Comparison of ENCODE assay signal across 12 cellular contexts in genomic region chr4:146134761-146135160, GRCh38. TPM values are rescaled to one million over a fixed set of nuclear protein-coding genes. Genes with fewer than 3 reads are reported as not detected.
DNase-seq lines count a peak whose midpoint lies in the region; ATAC-seq, FAIRE-seq and TF ChIP-seq lines count a peak whose summit lies in the region.
"Had no signal": no experiment of that assay in that cellular context is flagged by ENCODE, and none has a peak within 500 bp of the region (broad histone marks: within the 10 kb centered on the region; RNA-seq: fewer than 3 reads in every experiment).

No MANE protein-coding gene starts in this region.

- H3K79me2 ChIP-seq in HepG2 (ENCODE audit: insufficient read depth, low read length), result no peaks in the 10 kb centered on the region

- intact Hi-C loops in HepG2 (cut with micrococcal nuclease; ENCODE audit: unreplicated experiment), result no loop called here
- intact Hi-C loops in aorta (cut with DNase I), result no loop called here
- intact Hi-C loops in CD8-positive, alpha-beta T cell (cut with DNase I, micrococcal nuclease), result no loop called here

- CTCF ChIA-PET in HepG2 (lab: Yijun Ruan, JAX; ENCODE audit: low intra/inter-chr PET ratio, low total read pairs), result no interaction called here
- CTCF ChIA-PET in CD8-positive, alpha-beta T cell (lab: Charles Lee), result no interaction called here

- DNase-seq in HepG2 (ENCODE audit: low spot score), result no peak
- peak; percentile 56 for DNase-seq in astrocyte of the spinal cord (ENCODE audit: low read depth, low spot score)
- DNase-seq in right atrium auricular region (ENCODE audit: low spot score), result peak; percentile 72
- no peak for DNase-seq in aorta
- DNase-seq in CD8-positive, alpha-beta T cell, result no peak
- no peak for DNase-seq in stimulated activated CD8-positive, alpha-beta memory T cell treated with anti-CD3 and anti-CD28 coated beads, Interleukin-4, amount 100 ng/mL, for 48 hours
- DNase-seq: mesenchymal stem cell, NCI-H510A had no signal

- H3K36me3 ChIP-seq in liver (ENCODE audit: control insufficient read depth in 4 of 4, insufficient read depth in 3 of 4, low read depth in 1 of 4, low read length in 3 of 4) (no peaks in the 10 kb centered on the region), HepG2 (replicated peaks in 1 of 2; ENCODE audit: control insufficient read depth in 1 of 2, insufficient read depth in 2 of 2, low read length in 2 of 2) (no peaks in the 10 kb centered on the region), right atrium auricular region (no peaks in the 10 kb centered on the region), aorta (ENCODE audit: control insufficient read depth in 1 of 2, insufficient read depth in 2 of 2, low read length in 1 of 2) (no peaks in the 10 kb centered on the region)
- H3K36me3 ChIP-seq in CD8-positive, alpha-beta T cell (ENCODE audit: insufficient read depth, low read length), result no peaks in the 10 kb centered on the region
- H3K36me3 ChIP-seq: cardiac muscle cell had no signal

- H3K9ac ChIP-seq in liver (ENCODE audit: low read depth in 1 of 2, low read length in 2 of 2) (no peak overlapping the region), HepG2 (ENCODE audit: insufficient read depth, low read depth, low read length) (no peak overlapping the region)

- H3K27me3 Mint-ChIP-seq in CD8-positive, alpha-beta T cell (ENCODE audit: low read depth), result peaks cover 11% of the 10 kb centered on the region

- H3K9me3 Mint-ChIP-seq in CD8-positive, alpha-beta T cell, result no peaks in the 10 kb centered on the region

- POLR2A ChIA-PET in HepG2 (lab: Yijun Ruan, JAX), result no interaction called here
- POLR2A ChIA-PET in CD8-positive, alpha-beta T cell (lab: Charles Lee), result no interaction called here

- H3K27me3 ChIP-seq in liver (ENCODE audit: control insufficient read depth in 4 of 4, insufficient read depth in 4 of 4, low read length in 3 of 4) (peaks cover 0 to 4% (median 2%) of the 10 kb centered on the region in 4 donors), HepG2 (ENCODE audit: control insufficient read depth in 1 of 2, insufficient read depth in 2 of 2, low read length in 2 of 2) (peaks cover 0 to 14% of the 10 kb centered on the region in 2 experiments; a peak in 1 of 5 replicates), right atrium auricular region (no peaks in the 10 kb centered on the region), aorta (ENCODE audit: control insufficient read depth in 1 of 2, insufficient read depth in 2 of 2, low read length in 1 of 2) (no peaks in the 10 kb centered on the region)
- H3K27me3 ChIP-seq in CD8-positive, alpha-beta T cell (ENCODE audit: insufficient read depth, low read length), result peaks cover 4% of the 10 kb centered on the region
- H3K27me3 ChIP-seq: cardiac muscle cell had no signal

- no peaks in the 10 kb centered on the region for H4K20me1 ChIP-seq in HepG2 (ENCODE audit: insufficient read depth, low read length)

- in situ Hi-C loops in HepG2 (cut with HindIII; ENCODE audit: extremely low pct_ligation_motif_present, low pct_unique_long_range_greater_than_20kb), result no loop called here
- in situ Hi-C loops in astrocyte of the spinal cord (cut with HindIII; ENCODE audit: low sequenced_read_pairs), result no loop called here

- no peak for FAIRE-seq in HepG2 (lab: Jason Lieb, UNC)

- no peaks in the 10 kb centered on the region for H3K4me1 Mint-ChIP-seq in CD8-positive, alpha-beta T cell (ENCODE audit: low read depth)

- H3K4me3 ChIP-seq in liver (ENCODE audit: low read depth in 1 of 3, low read length in 3 of 3), result no peak overlapping the region
- no peak overlapping the region for H3K4me3 ChIP-seq in HepG2 (replicated peaks in 1 of 3; ENCODE audit: insufficient read depth in 1 of 3, low read depth in 2 of 3, low read length in 3 of 3)
- no peak overlapping the region for H3K4me3 ChIP-seq in astrocyte of the spinal cord (ENCODE audit: low read depth, low read length)
- H3K4me3 ChIP-seq in right atrium auricular region, result no peak overlapping the region
- no peak overlapping the region for H3K4me3 ChIP-seq in aorta (ENCODE audit: low read length in 2 of 2)
- no peak overlapping the region for H3K4me3 ChIP-seq in CD8-positive, alpha-beta T cell (ENCODE audit: low read depth, low read length)
- H3K4me3 ChIP-seq: cardiac muscle cell, skin epidermis had no signal

- TF ChIP-seq EP300 in HepG2 (IDR thresholded peaks at IDR 0.05; ENCODE audit: low read depth in 2 of 2, low read length in 2 of 2), result no peak
- no peak for TF ChIP-seq EP300 in HepG2 (CRISPR knock-in tag; IDR thresholded peaks at IDR 0.05; ENCODE audit: borderline replicate concordance)

- ATAC-seq in HepG2 (no peak), aorta (ENCODE audit: low FRiP score) (peak; percentile 47), GM21717 (IDR thresholded peaks at IDR 0.05; ENCODE audit: unreplicated experiment) (no peak)
- ATAC-seq in CD8-positive, alpha-beta T cell, result no peak

- no peak for TF ChIP-seq POLR2A in HepG2 (IDR thresholded peaks at IDR 0.05; ENCODE audit: insufficient read depth in 1 of 2, low read depth in 2 of 2, low read length in 2 of 2)

- no peak overlapping the region for H3K4me2 ChIP-seq in HepG2 (ENCODE audit: low read depth, low read length)

- BruUV-seq in HepG2 (replicated peaks; lab: Mats Ljungman, UMichigan), result no TSS peak

- TF ChIP-seq CTCF in liver (IDR thresholded peaks at IDR 0.05; ENCODE audit: low read depth, low read length, missing input control) (no peak), HepG2 (CRISPR knock-in tag; IDR thresholded peaks at IDR 0.05) (no peak), astrocyte of the spinal cord (IDR thresholded peaks at IDR 0.05; ENCODE audit: low read depth, low read length) (no peak), right atrium auricular region (IDR thresholded peaks at IDR 0.05) (no peak)
- no peak for TF ChIP-seq CTCF in CD8-positive, alpha-beta T cell (IDR thresholded peaks at IDR 0.05)

- no peaks in the 10 kb centered on the region for H3K9me3 ChIP-seq in liver (ENCODE audit: control insufficient read depth in 4 of 4, low read length in 3 of 4)
- H3K9me3 ChIP-seq in HepG2 (ENCODE audit: low read length), result no peaks in the 10 kb centered on the region
- H3K9me3 ChIP-seq in right atrium auricular region, result no peaks in the 10 kb centered on the region
- no peaks in the 10 kb centered on the region for H3K9me3 ChIP-seq in aorta (ENCODE audit: control insufficient read depth, low read length)
- H3K9me3 ChIP-seq in CD8-positive, alpha-beta T cell (ENCODE audit: low read length), result no peaks in the 10 kb centered on the region

- H3K27ac Mint-ChIP-seq in CD8-positive, alpha-beta T cell, result no peak overlapping the region

- no peaks in the 10 kb centered on the region for H3K4me1 ChIP-seq in liver (ENCODE audit: control insufficient read depth in 4 of 4, insufficient read depth in 4 of 4, low read length in 3 of 4)
- H3K4me1 ChIP-seq in HepG2 (ENCODE audit: insufficient read depth, low read length), result no peaks in the 10 kb centered on the region
- H3K4me1 ChIP-seq in right atrium auricular region, result peaks cover 0 to 11% of the 10 kb centered on the region in 2 donors
- no peaks in the 10 kb centered on the region for H3K4me1 ChIP-seq in aorta (ENCODE audit: control insufficient read depth in 1 of 2, insufficient read depth in 2 of 2, low read length in 2 of 2)
- H3K4me1 ChIP-seq in CD8-positive, alpha-beta T cell (ENCODE audit: insufficient read depth, low read length), result no peaks in the 10 kb centered on the region

- H2AFZ ChIP-seq in HepG2 (ENCODE audit: low read length), result no peak overlapping the region

- 33% methylated on average over 6 of the region's 6 CpGs for WGBS in liver
- 55% methylated on average over 6 of the region's 6 CpGs for WGBS in HepG2 (ENCODE audit: low lambda C conversion rate)
- whole genome bisulfite sequencing in aorta, 2 donors, result 14 to 22% methylated on average over 6 of the region's 6 CpGs

- H3K4me3 Mint-ChIP-seq in CD8-positive, alpha-beta T cell, result no peak overlapping the region

- TF ChIP-seq RAD21 in liver (IDR thresholded peaks at IDR 0.05) (no peak), HepG2 (CRISPR knock-in tag; IDR thresholded peaks at IDR 0.05) (no peak)

- no peak overlapping the region for H3K27ac ChIP-seq in liver (ENCODE audit: low read depth in 1 of 2, low read length in 2 of 2)
- no peak overlapping the region for H3K27ac ChIP-seq in HepG2 (ENCODE audit: extremely low read length, insufficient read depth, low read length)
- H3K27ac ChIP-seq in right atrium auricular region, result no peak overlapping the region
- H3K27ac ChIP-seq in aorta (ENCODE audit: low read depth in 1 of 2, low read length in 2 of 2), result no peak overlapping the region
- H3K27ac ChIP-seq in CD8-positive, alpha-beta T cell (ENCODE audit: low read depth, low read length), result no peak overlapping the region
- H3K27ac ChIP-seq: cardiac muscle cell had no signal

- no peaks in the 10 kb centered on the region for H3K36me3 Mint-ChIP-seq in CD8-positive, alpha-beta T cell

TF ChIP-seq in liver, 16 proteins besides CTCF, POLR2A, EP300 and RAD21 (continues in another document):
- no peak for TF ChIP-seq EGR1 (IDR thresholded peaks at IDR 0.05; ENCODE audit: low read depth in 2 of 2)

RNA-seq across cellular contexts. Expression of gene LSM6, which starts 40.8 kb away (rescaled TPM):
- total RNA-seq in liver (10 to 100 TPM; 14.7 to 25.9 TPM), HepG2 (2016; rRNA removed; fragmentation: Illumina TruSeq; extraction: Trizol) (83.3 and 83.8 TPM in 2 replicates), right atrium auricular region (10 to 100 TPM; 15.0 TPM), aorta (10 to 100 TPM; 19.9 to 25.8 TPM)
- polyA plus RNA-seq in liver (10 to 100 TPM; 22.5 to 26.9 TPM), HepG2 (2011; rRNA removed) (9.4 and 14.6 TPM in 2 replicates), aorta (10 to 100 TPM; 30.2 to 35.1 TPM)
- 39.6 and 54.4 TPM in 2 replicates for total RNA-seq in HepG2 (2016; cell fraction: cytosol; rRNA removed; fragmentation: Illumina TruSeq; extraction: Trizol; ENCODE audit: low read depth)
- total RNA-seq in HepG2 (2016; cell fraction: insoluble cytoplasmic fraction; rRNA removed; fragmentation: Illumina TruSeq; extraction: Trizol), result 88.2 and 99.3 TPM in 2 replicates
- 57.7 and 65.1 TPM in 2 replicates for total RNA-seq in HepG2 (2016; cell fraction: membrane; rRNA removed; fragmentation: Illumina TruSeq; extraction: Trizol)
- 47.6 and 57.6 TPM in 2 replicates for total RNA-seq in HepG2 (2016; cell fraction: nucleus; rRNA removed; fragmentation: Illumina TruSeq; extraction: Trizol)
- 10.7 and 11.2 TPM in 2 replicates for polyA plus RNA-seq in HepG2 (2011; cell fraction: cytosol; rRNA removed)
- polyA plus RNA-seq in HepG2 (2011; cell fraction: nucleus; rRNA removed), result 9.8 and 10.7 TPM in 2 replicates
- 24.9 and 48.8 TPM in 2 replicates for polyA plus RNA-seq in HepG2 (2012)
- 36.5 and 69.0 TPM in 2 replicates for polyA plus RNA-seq in HepG2 (2016; cell fraction: cytosol; fragmentation: Illumina TruSeq; extraction: Trizol; ENCODE audit: low read depth)
- polyA plus RNA-seq in HepG2 (2016; cell fraction: insoluble cytoplasmic fraction; fragmentation: Illumina TruSeq; extraction: Trizol; ENCODE audit: low read depth), result 101 and 128 TPM in 2 replicates
- 54.5 and 71.4 TPM in 2 replicates for polyA plus RNA-seq in HepG2 (2016; cell fraction: membrane; fragmentation: Illumina TruSeq; extraction: Trizol; ENCODE audit: low read depth)
- 57.3 and 69.6 TPM in 2 replicates for polyA plus RNA-seq in HepG2 (2016; cell fraction: nucleus; fragmentation: Illumina TruSeq; extraction: Trizol; ENCODE audit: insufficient read depth, low read depth)
- 19.2 and 21.6 TPM in 2 replicates for polyA minus RNA-seq in HepG2 (2011; rRNA and poly(A)+ RNA removed; ENCODE audit: low replicate concordance)
- 6.0 and 6.4 TPM in 2 replicates for polyA minus RNA-seq in HepG2 (2011; cell fraction: cytosol; rRNA and poly(A)+ RNA removed)
- 60.8 and 80.3 TPM in 2 replicates for polyA minus RNA-seq in HepG2 (2011; cell fraction: nucleus; rRNA and poly(A)+ RNA removed)
- total RNA-seq in CD8-positive, alpha-beta T cell, result 10 to 100 TPM; 17.6 to 20.6 TPM

Comparison
In these comparisons a context has a peak if more than half of its experiments do, and no peak if none do; other contexts are left out.
1. DNase-seq: peak in astrocyte of the spinal cord (single experiment) and right atrium auricular region (single experiment); none in HepG2 (single experiment), aorta (0 of 2), CD8-positive, alpha-beta T cell (0 of 7) and stimulated activated CD8-positive, alpha-beta memory T cell treated with anti-CD3 and anti-CD28 coated beads, Interleukin-4, amount 100 ng/mL, for 48 hours (single experiment).